In the genomic region with DNA sequence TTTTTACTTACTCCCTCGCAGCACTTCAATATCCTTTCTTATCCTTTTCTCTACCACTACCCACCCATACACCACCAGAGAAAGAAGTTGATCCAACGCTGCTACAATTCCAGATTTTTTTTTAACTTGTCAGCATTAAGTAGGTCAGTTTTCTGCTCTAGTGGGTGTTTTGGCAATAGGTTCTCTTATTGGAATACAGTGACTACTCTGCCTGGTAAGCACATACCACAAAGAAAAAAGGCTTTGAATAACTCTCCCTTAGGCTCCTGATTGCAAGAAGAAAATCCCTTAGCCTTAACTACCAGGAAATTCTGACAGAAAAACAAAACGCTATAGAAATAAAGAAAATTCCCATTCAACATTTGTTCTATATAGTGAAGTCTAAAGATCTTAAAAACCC, we compare ENCODE assay signal across 22 cellular contexts.
DNase-seq lines count a peak whose midpoint lies in the region; ATAC-seq, FAIRE-seq and TF ChIP-seq lines count a peak whose summit lies in the region.
"Had no signal": no experiment of that assay in that cellular context is flagged by ENCODE, and none has a peak within 500 bp of the region (broad histone marks: within the 10 kb centered on the region; RNA-seq: fewer than 3 reads in every experiment).

No MANE protein-coding gene starts in this region.

- intact Hi-C loops in HepG2 (cut with micrococcal nuclease; ENCODE audit: unreplicated experiment) (no loop called here), right lobe of liver (cut with DNase I) (no loop called here)

- no peak overlapping the region for H3K27ac Mint-ChIP-seq in mesothelial cell of epicardium
- H3K27ac Mint-ChIP-seq: GM23338 had no signal

- ATAC-seq in HepG2 = no peak
- ATAC-seq in right lobe of liver = no peak
- ATAC-seq in left lobe of liver = peak; percentile 38
- no peak for ATAC-seq in GM21528 (IDR thresholded peaks at IDR 0.05; ENCODE audit: low FRiP score, unreplicated experiment)
- ATAC-seq in GM18870 (IDR thresholded peaks at IDR 0.05; ENCODE audit: unreplicated experiment) = no peak
- ATAC-seq: GM23338 had no signal

- H3K4me3 Mint-ChIP-seq in mesothelial cell of epicardium = no peak overlapping the region
- H3K4me3 Mint-ChIP-seq: CD14-positive monocyte, GM23338 had no signal

- in situ Hi-C loops in HepG2 (cut with HindIII; ENCODE audit: extremely low pct_ligation_motif_present, low pct_unique_long_range_greater_than_20kb) = no loop called here

- POLR2A ChIA-PET in HepG2 (lab: Yijun Ruan, JAX) = no interaction called here

- H3K36me3 ChIP-seq in HepG2 (replicated peaks in 1 of 2; ENCODE audit: control insufficient read depth in 1 of 2, insufficient read depth in 2 of 2, low read length in 2 of 2) = no peaks in the 10 kb centered on the region
- H3K36me3 ChIP-seq in right lobe of liver = no peaks in the 10 kb centered on the region

- no peak for TF ChIP-seq CTCF in HepG2 (CRISPR knock-in tag; IDR thresholded peaks at IDR 0.05)
- TF ChIP-seq CTCF in right lobe of liver (IDR thresholded peaks at IDR 0.05) = no peak
- TF ChIP-seq CTCF in epithelial cell of proximal tubule (conservative IDR thresholded peaks at IDR 0.05; ENCODE audit: low read depth, low read length) = no peak
- TF ChIP-seq CTCF in mesothelial cell of epicardium (IDR thresholded peaks at IDR 0.05; ENCODE audit: unreplicated experiment) = no peak

- H2AFZ ChIP-seq in HepG2 (ENCODE audit: low read length) = no peak overlapping the region
- H2AFZ ChIP-seq: GM23338 had no signal

- CTCF ChIA-PET in HepG2 (lab: Yijun Ruan, JAX; ENCODE audit: low intra/inter-chr PET ratio, low total read pairs) = no interaction called here

- H3K27me3 Mint-ChIP-seq in mesothelial cell of epicardium (ENCODE audit: low read depth) = no peaks in the 10 kb centered on the region

- H3K36me3 Mint-ChIP-seq in mesothelial cell of epicardium = peaks cover 26% of the 10 kb centered on the region

- H3K27ac ChIP-seq in HepG2 (ENCODE audit: extremely low read length, insufficient read depth, low read length) (no peak overlapping the region), right lobe of liver (no peak overlapping the region)
- H3K27ac ChIP-seq: 22Rv1 had no signal

- no peaks in the 10 kb centered on the region for H3K27me3 ChIP-seq in HepG2 (ENCODE audit: control insufficient read depth in 1 of 2, insufficient read depth in 2 of 2, low read length in 2 of 2)
- H3K27me3 ChIP-seq in right lobe of liver = no peaks in the 10 kb centered on the region

- TF ChIP-seq RAD21 in HepG2 (CRISPR knock-in tag; IDR thresholded peaks at IDR 0.05) = no peak

- no peak overlapping the region for H3K9ac ChIP-seq in HepG2 (ENCODE audit: insufficient read depth, low read depth, low read length)

- no peak for DNase-seq in HepG2 (ENCODE audit: low spot score)
- DNase-seq in right lobe of liver = no peak
- DNase-seq in epithelial cell of proximal tubule (ENCODE audit: low read depth) = peak; percentile 70
- DNase-seq in left lobe of liver (ENCODE audit: low spot score) = no peak
- DNase-seq in NCI-H526 treated with DMSO at 0.1 percent for 48 hours (lab: John Stamatoyannopoulos, UW) = no peak
- DNase-seq in mesothelial cell of epicardium (ENCODE audit: low spot score in 2 of 2, unreplicated experiment in 2 of 2) = no peak
- DNase-seq: COR-L47; KBM-7; NCI-H1048; NCI-H1694; NCI-H2107; NCI-H226; NCI-H526; NK-92 treated with Interleukin-12 subunit alpha and Interleukin-12 subunit beta, amount 100 ng/mL, for 24 hours had no signal

- no peak overlapping the region for H3K4me2 ChIP-seq in HepG2 (ENCODE audit: low read depth, low read length)
- H3K4me2 ChIP-seq: GM23338 had no signal

- no peak for FAIRE-seq in HepG2 (lab: Jason Lieb, UNC)
- FAIRE-seq: G401.6, GM12892, GM19239 had no signal

- H3K4me1 ChIP-seq in HepG2 (ENCODE audit: insufficient read depth, low read length) = no peaks in the 10 kb centered on the region
- H3K4me1 ChIP-seq in right lobe of liver = no peaks in the 10 kb centered on the region

- H3K79me2 ChIP-seq in HepG2 (ENCODE audit: insufficient read depth, low read length) = no peaks in the 10 kb centered on the region

- no peak for TF ChIP-seq POLR2A in HepG2 (IDR thresholded peaks at IDR 0.05; ENCODE audit: insufficient read depth in 1 of 2, low read depth in 2 of 2, low read length in 2 of 2)
- no peak for TF ChIP-seq POLR2A in right lobe of liver (IDR thresholded peaks at IDR 0.05)

- no peak overlapping the region for H3K4me3 ChIP-seq in HepG2 (replicated peaks in 1 of 3; ENCODE audit: insufficient read depth in 1 of 3, low read depth in 2 of 3, low read length in 3 of 3)
- no peak overlapping the region for H3K4me3 ChIP-seq in right lobe of liver
- H3K4me3 ChIP-seq in epithelial cell of proximal tubule (ENCODE audit: low read depth, low read length) = no peak overlapping the region
- H3K4me3 ChIP-seq: GM23338 had no signal

- no peaks in the 10 kb centered on the region for H3K9me3 ChIP-seq in HepG2 (ENCODE audit: low read length)
- H3K9me3 ChIP-seq in right lobe of liver = no peaks in the 10 kb centered on the region

- 93% methylated on average over 3 of the region's 3 CpGs for WGBS in HepG2 (ENCODE audit: low lambda C conversion rate)
- 41% methylated on average over 3 of the region's 3 CpGs for WGBS in right lobe of liver (ENCODE audit: insufficient coverage, low coverage, low lambda C conversion rate, missing lambda C conversion rate)

- no peaks in the 10 kb centered on the region for H3K4me1 Mint-ChIP-seq in mesothelial cell of epicardium
- H3K4me1 Mint-ChIP-seq: GM23338 had no signal

- no TSS peak for BruUV-seq in HepG2 (replicated peaks; lab: Mats Ljungman, UMichigan)

- H4K20me1 ChIP-seq in HepG2 (ENCODE audit: insufficient read depth, low read length) = no peaks in the 10 kb centered on the region

- TF ChIP-seq EP300 in HepG2 (IDR thresholded peaks at IDR 0.05; ENCODE audit: low read depth in 2 of 2, low read length in 2 of 2) (no peak), HepG2 (CRISPR knock-in tag; IDR thresholded peaks at IDR 0.05; ENCODE audit: borderline replicate concordance) (no peak)

- peaks cover 20% of the 10 kb centered on the region for H3K9me3 Mint-ChIP-seq in mesothelial cell of epicardium

TF ChIP-seq in HepG2, 621 proteins besides CTCF, POLR2A, EP300 and RAD21:
- TF ChIP-seq ZNF337 (CRISPR knock-in tag; IDR thresholded peaks at IDR 0.05; ENCODE audit: borderline replicate concordance, low read depth) = no peak
- TF ChIP-seq, protein P1, sequence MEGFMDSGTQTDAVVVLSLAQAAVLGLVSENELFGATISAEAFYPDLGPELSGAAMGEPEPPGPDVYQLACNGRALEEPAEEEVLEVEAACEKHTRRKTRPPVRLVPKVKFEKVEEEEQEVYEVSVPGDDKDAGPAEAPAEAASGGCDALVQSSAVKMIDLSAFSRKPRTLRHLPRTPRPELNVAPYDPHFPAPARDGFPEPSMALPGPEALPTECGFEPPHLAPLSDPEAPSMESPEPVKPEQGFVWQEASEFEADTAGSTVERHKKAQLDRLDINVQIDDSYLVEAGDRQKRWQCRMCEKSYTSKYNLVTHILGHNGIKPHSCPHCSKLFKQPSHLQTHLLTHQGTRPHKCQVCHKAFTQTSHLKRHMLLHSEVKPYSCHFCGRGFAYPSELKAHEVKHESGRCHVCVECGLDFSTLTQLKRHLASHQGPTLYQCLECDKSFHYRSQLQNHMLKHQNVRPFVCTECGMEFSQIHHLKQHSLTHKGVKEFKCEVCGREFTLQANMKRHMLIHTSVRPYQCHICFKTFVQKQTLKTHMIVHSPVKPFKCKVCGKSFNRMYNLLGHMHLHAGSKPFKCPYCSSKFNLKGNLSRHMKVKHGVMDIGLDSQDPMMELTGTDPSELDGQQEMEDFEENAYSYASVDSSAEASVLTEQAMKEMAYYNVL (CRISPR knock-in tag; IDR thresholded peaks at IDR 0.05; ENCODE audit: borderline replicate concordance) = no peak
- peak; percentile 70 for TF ChIP-seq MAFF (IDR thresholded peaks at IDR 0.05; ENCODE audit: low read depth, low read length)
- peak; percentile 41 to 80; a peak in 3 of 4 replicates for TF ChIP-seq MAFK (conservative IDR thresholded peaks at IDR 0.05 in 1 of 2, IDR thresholded peaks at IDR 0.05 in 1 of 2; ENCODE audit: low read length in 2 of 2)
- TF ChIP-seq, protein P2, sequence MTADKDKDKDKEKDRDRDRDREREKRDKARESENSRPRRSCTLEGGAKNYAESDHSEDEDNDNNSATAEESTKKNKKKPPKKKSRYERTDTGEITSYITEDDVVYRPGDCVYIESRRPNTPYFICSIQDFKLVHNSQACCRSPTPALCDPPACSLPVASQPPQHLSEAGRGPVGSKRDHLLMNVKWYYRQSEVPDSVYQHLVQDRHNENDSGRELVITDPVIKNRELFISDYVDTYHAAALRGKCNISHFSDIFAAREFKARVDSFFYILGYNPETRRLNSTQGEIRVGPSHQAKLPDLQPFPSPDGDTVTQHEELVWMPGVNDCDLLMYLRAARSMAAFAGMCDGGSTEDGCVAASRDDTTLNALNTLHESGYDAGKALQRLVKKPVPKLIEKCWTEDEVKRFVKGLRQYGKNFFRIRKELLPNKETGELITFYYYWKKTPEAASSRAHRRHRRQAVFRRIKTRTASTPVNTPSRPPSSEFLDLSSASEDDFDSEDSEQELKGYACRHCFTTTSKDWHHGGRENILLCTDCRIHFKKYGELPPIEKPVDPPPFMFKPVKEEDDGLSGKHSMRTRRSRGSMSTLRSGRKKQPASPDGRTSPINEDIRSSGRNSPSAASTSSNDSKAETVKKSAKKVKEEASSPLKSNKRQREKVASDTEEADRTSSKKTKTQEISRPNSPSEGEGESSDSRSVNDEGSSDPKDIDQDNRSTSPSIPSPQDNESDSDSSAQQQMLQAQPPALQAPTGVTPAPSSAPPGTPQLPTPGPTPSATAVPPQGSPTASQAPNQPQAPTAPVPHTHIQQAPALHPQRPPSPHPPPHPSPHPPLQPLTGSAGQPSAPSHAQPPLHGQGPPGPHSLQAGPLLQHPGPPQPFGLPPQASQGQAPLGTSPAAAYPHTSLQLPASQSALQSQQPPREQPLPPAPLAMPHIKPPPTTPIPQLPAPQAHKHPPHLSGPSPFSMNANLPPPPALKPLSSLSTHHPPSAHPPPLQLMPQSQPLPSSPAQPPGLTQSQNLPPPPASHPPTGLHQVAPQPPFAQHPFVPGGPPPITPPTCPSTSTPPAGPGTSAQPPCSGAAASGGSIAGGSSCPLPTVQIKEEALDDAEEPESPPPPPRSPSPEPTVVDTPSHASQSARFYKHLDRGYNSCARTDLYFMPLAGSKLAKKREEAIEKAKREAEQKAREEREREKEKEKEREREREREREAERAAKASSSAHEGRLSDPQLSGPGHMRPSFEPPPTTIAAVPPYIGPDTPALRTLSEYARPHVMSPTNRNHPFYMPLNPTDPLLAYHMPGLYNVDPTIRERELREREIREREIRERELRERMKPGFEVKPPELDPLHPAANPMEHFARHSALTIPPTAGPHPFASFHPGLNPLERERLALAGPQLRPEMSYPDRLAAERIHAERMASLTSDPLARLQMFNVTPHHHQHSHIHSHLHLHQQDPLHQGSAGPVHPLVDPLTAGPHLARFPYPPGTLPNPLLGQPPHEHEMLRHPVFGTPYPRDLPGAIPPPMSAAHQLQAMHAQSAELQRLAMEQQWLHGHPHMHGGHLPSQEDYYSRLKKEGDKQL (CRISPR knock-in tag; IDR thresholded peaks at IDR 0.05; ENCODE audit: low read depth) = no peak
- no peak for TF ChIP-seq HIVEP1 (CRISPR knock-in tag; IDR thresholded peaks at IDR 0.05)
TF ChIP-seq in HepG2: peak in this region for 2.
